In genomic region chr20:47063407-47063806, GRCh38 we compare ENCODE assay signal across 23 cellular contexts.
DNase-seq lines count a peak whose midpoint lies in the region; FAIRE-seq and TF ChIP-seq lines count a peak whose summit lies in the region.
"Had no signal": no experiment of that assay in that cellular context is flagged by ENCODE, and none has a peak within 500 bp of the region (broad histone marks: within the 10 kb centered on the region; RNA-seq: fewer than 3 reads in every experiment).

No MANE protein-coding gene starts in this region.

- H3K4me3 ChIP-seq in hepatocyte = no peak overlapping the region
- no peak overlapping the region for H3K4me3 ChIP-seq in small intestine (ENCODE audit: low read depth in 1 of 2, low read length in 2 of 2)
- H3K4me3 ChIP-seq: K562, smooth muscle cell, suprapubic skin had no signal

- no peaks in the 10 kb centered on the region for H3K9me2 ChIP-seq in hepatocyte (replicated peaks; ENCODE audit: insufficient read depth)

- H2AFZ ChIP-seq in hepatocyte = no peak overlapping the region

- no peak for FAIRE-seq in small intestine (lab: Jason Lieb, UNC)
- FAIRE-seq: endometrium, K562 had no signal

- H3K27me3 ChIP-seq in hepatocyte (no peaks in the 10 kb centered on the region), small intestine (ENCODE audit: control insufficient read depth in 2 of 2, insufficient read depth in 2 of 2, low read length in 2 of 2) (no peaks in the 10 kb centered on the region)
- H3K27me3 ChIP-seq: suprapubic skin had no signal

- DNase-seq in DMS 273 (lab: John Stamatoyannopoulos, UW; ENCODE audit: unreplicated experiment) = peak; percentile 12
- no peak for DNase-seq in DMS 273 treated with DMSO at 0.1 percent for 48 hours (lab: John Stamatoyannopoulos, UW)
- DNase-seq in NCI-H2171 treated with DMSO at 0.1 percent for 48 hours (lab: John Stamatoyannopoulos, UW) = peak; percentile 82
- peak; percentile 22 for DNase-seq in hepatocyte (ENCODE audit: low spot score)
- peak; percentile 70 for DNase-seq in small intestine
- DNase-seq in caudate nucleus (lab: John Stamatoyannopoulos, UW) = no peak
- no peak for DNase-seq in OCI-M1 (lab: John Stamatoyannopoulos, UW)
- no peak for DNase-seq in GM13976 (ENCODE audit: low spot score)
- DNase-seq: activated naive CD4-positive, alpha-beta T cell treated with anti-CD3 and anti-CD28 coated beads, Interleukin-2, amount 50 U/mL, for 16 hours; amygdala; CD4-positive, alpha-beta T cell; DMS153; GDM1; mammary epithelial cell; NCI-H1105 treated with DMSO at 0.1 percent for 48 hours; NCI-H2107; occipital lobe; T-helper 9 cell had no signal

- no peak overlapping the region for H3K4me2 ChIP-seq in hepatocyte
- H3K4me2 ChIP-seq: smooth muscle cell had no signal

- peaks cover 14% of the 10 kb centered on the region for H3K9me3 ChIP-seq in hepatocyte (ENCODE audit: low read depth)
- H3K9me3 ChIP-seq in small intestine (ENCODE audit: control insufficient read depth, low read depth) = no peaks in the 10 kb centered on the region

- no peaks in the 10 kb centered on the region for H3K36me3 ChIP-seq in hepatocyte (replicated peaks; ENCODE audit: insufficient read depth, low read depth)
- H3K36me3 ChIP-seq in small intestine (ENCODE audit: control insufficient read depth in 2 of 2, insufficient read depth in 2 of 2, low read length in 2 of 2) = no peaks in the 10 kb centered on the region
- H3K36me3 ChIP-seq: suprapubic skin had no signal

- in situ Hi-C loops in GM13976 (cut with MboI; ENCODE audit: low sequenced_read_pairs, unreplicated experiment) = no loop called here

- 58% methylated on average over 2 of the region's 2 CpGs for WGBS in hepatocyte (ENCODE audit: low lambda C conversion rate, missing lambda C conversion rate)
- WGBS in small intestine, 3 donors = 5 to 45% (median 19%) methylated on average over 2 of the region's 2 CpGs

- no peak for TF ChIP-seq CTCF in hepatocyte (IDR thresholded peaks at IDR 0.05; ENCODE audit: poor library complexity)
- no peak for TF ChIP-seq CTCF in GM13976 (IDR thresholded peaks at IDR 0.05; ENCODE audit: borderline replicate concordance, control extremely low read depth, extremely low read depth, insufficient read depth, missing control alignments)

- no peaks in the 10 kb centered on the region for H3K4me1 ChIP-seq in hepatocyte (ENCODE audit: insufficient read depth)
- H3K4me1 ChIP-seq in small intestine (ENCODE audit: control insufficient read depth in 2 of 2, insufficient read depth in 1 of 2, low read depth in 1 of 2, low read length in 1 of 2) = no peaks in the 10 kb centered on the region
- H3K4me1 ChIP-seq: suprapubic skin had no signal

- no peaks in the 10 kb centered on the region for H3K79me2 ChIP-seq in hepatocyte

- no peak overlapping the region for H3K27ac ChIP-seq in hepatocyte
- H3K27ac ChIP-seq in small intestine (ENCODE audit: low read depth in 1 of 2, low read length in 1 of 2) = no peak overlapping the region
- H3K27ac ChIP-seq in caudate nucleus (ENCODE audit: low read depth, low read length) = no peak overlapping the region
- H3K27ac ChIP-seq: 22Rv1, suprapubic skin had no signal

- H4K20me1 ChIP-seq in hepatocyte (ENCODE audit: insufficient read depth, poor library complexity, severe bottlenecking) = no peaks in the 10 kb centered on the region

Comparison
In these comparisons a context has a peak if more than half of its experiments do, and no peak if none do; other contexts are left out.
1. DNase-seq: peak in DMS 273 (single experiment), NCI-H2171 treated with DMSO at 0.1 percent for 48 hours (single experiment), hepatocyte (single experiment) and small intestine (single experiment); none in DMS 273 treated with DMSO at 0.1 percent for 48 hours (single experiment), caudate nucleus (0 of 61), OCI-M1 (single experiment) and GM13976 (single experiment).